In the genomic region with DNA sequence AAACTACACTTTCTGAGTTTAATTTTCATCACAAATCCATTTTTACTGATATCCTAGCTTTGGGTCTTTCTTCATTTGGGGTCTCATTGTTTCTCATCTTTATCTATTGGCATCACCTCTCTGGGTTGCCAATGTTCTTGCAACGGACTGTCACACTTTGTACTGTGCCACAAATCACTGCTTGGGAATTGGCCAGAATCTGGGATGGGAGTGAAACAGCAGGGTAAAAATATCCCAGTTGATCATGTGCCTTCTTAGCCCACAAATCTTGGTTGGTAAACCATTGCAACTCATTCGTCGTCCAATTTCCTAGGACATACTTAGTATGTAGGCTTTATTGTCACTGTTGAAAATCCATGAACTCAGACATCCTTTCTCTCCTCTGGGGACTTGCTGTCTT, we compare ENCODE assay signal across 1 cellular context.
TF ChIP-seq lines count a peak whose summit lies in the region.

No MANE protein-coding gene starts in this region.

TF ChIP-seq in IMR-90, 13 proteins besides CTCF, POLR2A, EP300 and RAD21 (continued from another document):
- TF ChIP-seq, protein P1, sequence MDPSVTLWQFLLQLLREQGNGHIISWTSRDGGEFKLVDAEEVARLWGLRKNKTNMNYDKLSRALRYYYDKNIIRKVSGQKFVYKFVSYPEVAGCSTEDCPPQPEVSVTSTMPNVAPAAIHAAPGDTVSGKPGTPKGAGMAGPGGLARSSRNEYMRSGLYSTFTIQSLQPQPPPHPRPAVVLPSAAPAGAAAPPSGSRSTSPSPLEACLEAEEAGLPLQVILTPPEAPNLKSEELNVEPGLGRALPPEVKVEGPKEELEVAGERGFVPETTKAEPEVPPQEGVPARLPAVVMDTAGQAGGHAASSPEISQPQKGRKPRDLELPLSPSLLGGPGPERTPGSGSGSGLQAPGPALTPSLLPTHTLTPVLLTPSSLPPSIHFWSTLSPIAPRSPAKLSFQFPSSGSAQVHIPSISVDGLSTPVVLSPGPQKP (IDR thresholded peaks at IDR 0.05; ENCODE audit: borderline replicate concordance, low read depth, low read length), result no peak
- TF ChIP-seq CHD1 (IDR thresholded peaks at IDR 0.05; ENCODE audit: low read depth, low read length), result no peak
TF ChIP-seq in IMR-90: peak in this region for 0.
